In genomic region chr2:218513676-218514075, GRCh38 we compare ENCODE assay signal across 20 cellular contexts.
"Had no signal": no experiment of that assay in that cellular context is flagged by ENCODE, and none has a peak within 500 bp of the region (broad histone marks: within the 10 kb centered on the region; RNA-seq: fewer than 3 reads in every experiment).

No MANE protein-coding gene starts in this region.

- H3K9me3 ChIP-seq: MG63, SK-N-SH had no signal

- H3K4me3 ChIP-seq: MG63 had no signal

- DNase-seq: Karpas-422, KG1, MG63, NCI-H1092 treated with DMSO at 0.1 percent for 48 hours, NCI-H1436, NCI-H187, NCI-H2029, NCI-H2081 treated with DMSO at 0.1 percent for 48 hours, NCI-H2171, NCI-H226, NCI-H446, NCI-H510A, NCI-H524 treated with DMSO at 0.1 percent for 48 hours, NCI-H69, NCI-H774, PC-3, SHP77, SK-N-SH had no signal

- ATAC-seq: Panc1, PC-3 had no signal

- H3K4me2 ChIP-seq: SK-N-SH had no signal

- H3K27ac ChIP-seq: RWPE1 had no signal

- H3K9ac ChIP-seq: SK-N-SH had no signal

- H3K27me3 ChIP-seq: MG63 had no signal
